Comparison of ENCODE assay signal across 8 cellular contexts in genomic region chr3:29683306-29683993, GRCh38.
DNase-seq lines count a peak whose midpoint lies in the region; ATAC-seq, FAIRE-seq and TF ChIP-seq lines count a peak whose summit lies in the region.

No MANE protein-coding gene starts in this region.

- H3K27ac ChIP-seq in keratinocyte (ENCODE audit: control insufficient read depth, insufficient read depth, low read length), result no peak overlapping the region

- H3K4me3 ChIP-seq in keratinocyte (ENCODE audit: control insufficient read depth in 2 of 3, extremely low read depth in 1 of 3, insufficient read depth in 2 of 3, low read depth in 1 of 3, low read length in 3 of 3), result no peak overlapping the region

- no peaks in the 10 kb centered on the region for H3K9me1 ChIP-seq in keratinocyte (ENCODE audit: control insufficient read depth, extremely low read depth, insufficient read depth, low read length)

- no peaks in the 10 kb centered on the region for H3K36me3 Mint-ChIP-seq in T-helper 17 cell (ENCODE audit: low read depth)

- no peaks in the 10 kb centered on the region for H3K79me2 ChIP-seq in keratinocyte (ENCODE audit: control insufficient read depth, insufficient read depth, low read length)

- no peaks in the 10 kb centered on the region for H3K4me1 Mint-ChIP-seq in T-helper 17 cell

- FAIRE-seq in keratinocyte (lab: Jason Lieb, UNC), result peak; percentile 36

- H3K4me1 ChIP-seq in keratinocyte (ENCODE audit: control insufficient read depth, extremely low read depth, insufficient read depth, low read length), result peaks cover 10% of the 10 kb centered on the region

- H3K9me3 ChIP-seq in keratinocyte (ENCODE audit: control insufficient read depth, low read depth, low read length) (no peaks in the 10 kb centered on the region), T-helper 17 cell (ENCODE audit: control insufficient read depth, low read length, poor library complexity, severe bottlenecking) (no peaks in the 10 kb centered on the region)

- H3K27me3 Mint-ChIP-seq in T-helper 17 cell, result no peaks in the 10 kb centered on the region

- dilution Hi-C loops in keratinocyte (cut with MboI; ENCODE audit: extremely low pct_ligation_motif_present, low sequenced_read_pairs), result no loop called here

- DNase-seq in GM13977 (ENCODE audit: low spot score) (peak; percentile 47), SK-MEL-5 (ENCODE audit: low read depth, low spot score) (peak; percentile 30), keratinocyte (ENCODE audit: low read depth, low spot score) (no peak), T-helper 17 cell (no peak)
- DNase-seq in activated naive CD4-positive, alpha-beta T cell treated with anti-CD3 and anti-CD28 coated beads, Interleukin-2, amount 50 U/mL, for 16 hours, result no peak
- DNase-seq in activated CD4-positive, alpha-beta T cell treated with anti-CD3 and anti-CD28 coated beads for 4 hours, result no peak

- in situ Hi-C loops in GM13977 (cut with MboI; ENCODE audit: low pct_unique_long_range_greater_than_20kb, low sequenced_read_pairs, unreplicated experiment), result no loop called here
- in situ Hi-C loops in SK-MEL-5 (cut with HindIII; ENCODE audit: low pct_unique_long_range_greater_than_20kb, low sequenced_read_pairs), result no loop called here

- no peak overlapping the region for H3K4me2 ChIP-seq in keratinocyte (ENCODE audit: control insufficient read depth, extremely low read depth, insufficient read depth, low read depth, low read length)

- H3K27ac Mint-ChIP-seq in T-helper 17 cell, result no peak overlapping the region

- H3K4me3 Mint-ChIP-seq in T-helper 17 cell, result no peak overlapping the region

- H3K9ac ChIP-seq in keratinocyte (ENCODE audit: control insufficient read depth, extremely low read depth, insufficient read depth, low read length), result no peak overlapping the region

- no peaks in the 10 kb centered on the region for H4K20me1 ChIP-seq in keratinocyte (ENCODE audit: control insufficient read depth, extremely low read depth, insufficient read depth, low read length)

- H3K27me3 ChIP-seq in keratinocyte (ENCODE audit: control insufficient read depth, extremely low read depth, insufficient read depth, low read length), result no peaks in the 10 kb centered on the region

- H2AFZ ChIP-seq in keratinocyte (ENCODE audit: control insufficient read depth, low read length), result peak overlapping the region; percentile 60

- H3K36me3 ChIP-seq in keratinocyte (ENCODE audit: control insufficient read depth in 2 of 2, extremely low read depth in 1 of 2, insufficient read depth in 2 of 2, low read length in 2 of 2), result no peaks in the 10 kb centered on the region

- TF ChIP-seq CTCF in GM13977 (IDR thresholded peaks at IDR 0.05; ENCODE audit: extremely low read depth, insufficient read depth, missing control alignments), result no peak
- no peak for TF ChIP-seq CTCF in keratinocyte (optimal IDR thresholded peaks at IDR 0.05 in 1 of 3, IDR thresholded peaks at IDR 0.05 in 1 of 3, conservative IDR thresholded peaks at IDR 0.05 in 1 of 3; ENCODE audit: extremely low read depth in 1 of 3, insufficient read depth in 2 of 3, low read length in 3 of 3)

- peak; percentile 64 for ATAC-seq in HG02759 (IDR thresholded peaks at IDR 0.05; ENCODE audit: unreplicated experiment)
- ATAC-seq in T-helper 17 cell, result no peak
- no peak for ATAC-seq in GM18520 (IDR thresholded peaks at IDR 0.05; ENCODE audit: unreplicated experiment)

Comparison
In these comparisons a context has a peak if more than half of its experiments do, and no peak if none do; other contexts are left out.
1. DNase-seq: peak in GM13977 (single experiment) and SK-MEL-5 (single experiment); none in keratinocyte (single experiment), T-helper 17 cell (0 of 3), activated naive CD4-positive, alpha-beta T cell treated with anti-CD3 and anti-CD28 coated beads, Interleukin-2, amount 50 U/mL, for 16 hours (single experiment) and activated CD4-positive, alpha-beta T cell treated with anti-CD3 and anti-CD28 coated beads for 4 hours (0 of 2).